ENCODE assay signal across 21 cellular contexts in the genomic region with DNA sequence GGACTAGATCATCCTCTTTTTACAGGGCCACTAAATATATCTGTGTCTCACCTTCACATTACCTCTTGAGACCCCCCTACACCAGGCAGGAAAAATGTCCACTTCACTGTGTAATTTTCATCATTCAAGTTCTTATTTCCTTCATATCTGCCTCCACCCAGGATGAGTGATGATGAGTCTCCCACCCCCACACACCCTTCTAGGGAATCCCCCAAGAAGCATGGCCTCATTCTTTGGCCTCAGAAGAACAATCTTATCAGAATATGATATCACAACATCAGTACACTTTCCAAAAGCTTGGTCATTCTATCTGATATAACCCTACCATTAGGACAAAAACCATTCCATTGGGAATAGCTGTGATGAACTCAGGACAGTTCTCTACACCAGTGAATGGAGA.
DNase-seq lines count a peak whose midpoint lies in the region; ATAC-seq and TF ChIP-seq lines count a peak whose summit lies in the region.
"Had no signal": no experiment of that assay in that cellular context is flagged by ENCODE, and none has a peak within 500 bp of the region (broad histone marks: within the 10 kb centered on the region; RNA-seq: fewer than 3 reads in every experiment).

No MANE protein-coding gene starts in this region.

- intact Hi-C loops in activated CD4-positive, alpha-beta T cell treated with anti-CD3 and anti-CD28 coated beads for 36 hours (cut with DNase I, micrococcal nuclease): no loop called here
- intact Hi-C loops in spleen (cut with DNase I; ENCODE audit: low total_unique reads): no loop called here

- H3K4me3 ChIP-seq in spleen: no peak overlapping the region
- H3K4me3 ChIP-seq: breast epithelium, lower lobe of right lung had no signal

- peaks cover 8% of the 10 kb centered on the region for H3K4me1 ChIP-seq in foreskin keratinocyte
- no peaks in the 10 kb centered on the region for H3K4me1 ChIP-seq in spleen
- H3K4me1 ChIP-seq: BE2C, breast epithelium, lower lobe of right lung had no signal

- no peaks in the 10 kb centered on the region for H3K9me3 ChIP-seq in spleen
- H3K9me3 ChIP-seq: BE2C, breast epithelium, lower lobe of right lung had no signal

- peaks cover 13% of the 10 kb centered on the region for H3K4me1 Mint-ChIP-seq in activated CD4-positive, alpha-beta T cell treated with anti-CD3 and anti-CD28 coated beads for 36 hours
- H3K4me1 Mint-ChIP-seq in activated CD4-positive, alpha-beta T cell treated with anti-CD3 and anti-CD28 coated beads, Interleukin-2, amount 10 ng/mL, durations not matched to agents 7 days and 5 days: peaks cover 9% of the 10 kb centered on the region
- H3K4me1 Mint-ChIP-seq in activated T-cell treated with anti-CD3 and anti-CD28 coated beads, Interleukin-2, amount 50 U/mL, for 72 hours (ENCODE audit: low read depth): peaks cover 17% of the 10 kb centered on the region
- H3K4me1 Mint-ChIP-seq: WTC11 had no signal

- CTCF ChIA-PET in activated CD4-positive, alpha-beta T cell treated with anti-CD3 and anti-CD28 coated beads for 36 hours (lab: Charles Lee): no interaction called here
- CTCF ChIA-PET in activated CD4-positive, alpha-beta T cell treated with anti-CD3 and anti-CD28 coated beads, Interleukin-2, amount 10 ng/mL, durations not matched to agents 7 days and 5 days (lab: Charles Lee): no interaction called here

- peak overlapping the region; percentile 44 for H3K27ac ChIP-seq in foreskin keratinocyte
- H3K27ac ChIP-seq in spleen: no peak overlapping the region
- H3K27ac ChIP-seq: breast epithelium, lower lobe of right lung had no signal

- H3K36me3 ChIP-seq in spleen: no peaks in the 10 kb centered on the region
- H3K36me3 ChIP-seq: BE2C, breast epithelium, lower lobe of right lung had no signal

- no peak overlapping the region for H3K4me3 Mint-ChIP-seq in activated CD4-positive, alpha-beta T cell treated with anti-CD3 and anti-CD28 coated beads for 36 hours
- H3K4me3 Mint-ChIP-seq in activated CD4-positive, alpha-beta T cell treated with anti-CD3 and anti-CD28 coated beads, Interleukin-2, amount 10 ng/mL, durations not matched to agents 7 days and 5 days: no peak overlapping the region
- no peak overlapping the region for H3K4me3 Mint-ChIP-seq in activated T-cell treated with anti-CD3 and anti-CD28 coated beads, Interleukin-2, amount 50 U/mL, for 72 hours
- H3K4me3 Mint-ChIP-seq: activated naive CD8-positive, alpha-beta T cell treated with anti-CD3 and anti-CD28 coated beads, Interleukin-2, amount 10 ng/mL, durations not matched to agents 7 days and 5 days; WTC11 had no signal

- ATAC-seq in activated CD4-positive, alpha-beta T cell treated with anti-CD3 and anti-CD28 coated beads for 36 hours: peak; percentile 89
- ATAC-seq in activated T-cell treated with anti-CD3 and anti-CD28 coated beads, Interleukin-2, amount 50 U/mL, for 72 hours (replicated peaks in 1 of 2): peak; percentile 69 to 76
- ATAC-seq in foreskin keratinocyte (peak; percentile 74), HG02610 (IDR thresholded peaks at IDR 0.05; ENCODE audit: unreplicated experiment) (no peak)
- ATAC-seq: lower lobe of right lung, Panc1, WTC11 had no signal

- POLR2A ChIA-PET in activated CD4-positive, alpha-beta T cell treated with anti-CD3 and anti-CD28 coated beads for 36 hours (lab: Charles Lee): no interaction called here
- POLR2A ChIA-PET in activated CD4-positive, alpha-beta T cell treated with anti-CD3 and anti-CD28 coated beads, Interleukin-2, amount 10 ng/mL, durations not matched to agents 7 days and 5 days (lab: Charles Lee): no interaction called here

- peaks cover 2% of the 10 kb centered on the region for H3K27me3 Mint-ChIP-seq in activated CD4-positive, alpha-beta T cell treated with anti-CD3 and anti-CD28 coated beads for 36 hours
- peaks cover 3% of the 10 kb centered on the region for H3K27me3 Mint-ChIP-seq in activated CD4-positive, alpha-beta T cell treated with anti-CD3 and anti-CD28 coated beads, Interleukin-2, amount 10 ng/mL, durations not matched to agents 7 days and 5 days
- H3K27me3 Mint-ChIP-seq in activated T-cell treated with anti-CD3 and anti-CD28 coated beads, Interleukin-2, amount 50 U/mL, for 72 hours (ENCODE audit: low read depth): peaks cover 18% of the 10 kb centered on the region
- H3K27me3 Mint-ChIP-seq: activated naive CD8-positive, alpha-beta T cell treated with anti-CD3 and anti-CD28 coated beads, Interleukin-2, amount 10 ng/mL, durations not matched to agents 7 days and 5 days had no signal

- peak; percentile 40 for DNase-seq in activated CD4-positive, alpha-beta T cell treated with anti-CD3 and anti-CD28 coated beads for 36 hours
- no peak for DNase-seq in activated CD4-positive, alpha-beta T cell treated with anti-CD3 and anti-CD28 coated beads, Interleukin-2, amount 10 ng/mL, durations not matched to agents 7 days and 5 days
- peak; percentile 8 for DNase-seq in EL
- peak; percentile 8 to 9 for DNase-seq in activated T-cell treated with anti-CD3 and anti-CD28 coated beads, Interleukin-2, amount 50 U/mL, for 72 hours
- DNase-seq in foreskin keratinocyte: no peak
- no peak for DNase-seq in NCI-H226
- DNase-seq in spleen: no peak
- DNase-seq: activated naive CD8-positive, alpha-beta T cell treated with anti-CD3 and anti-CD28 coated beads, Interleukin-2, amount 10 ng/mL, durations not matched to agents 7 days and 5 days; BE2C; Calu3; cortex of kidney; H7; hippocampal formation; lower lobe of right lung; NCI-H1436 treated with DMSO at 0.1 percent for 48 hours; NCI-H2171; NCI-H774 had no signal

- H3K27ac Mint-ChIP-seq in activated CD4-positive, alpha-beta T cell treated with anti-CD3 and anti-CD28 coated beads for 36 hours: no peak overlapping the region
- H3K27ac Mint-ChIP-seq in activated CD4-positive, alpha-beta T cell treated with anti-CD3 and anti-CD28 coated beads, Interleukin-2, amount 10 ng/mL, durations not matched to agents 7 days and 5 days: no peak overlapping the region
- no peak overlapping the region for H3K27ac Mint-ChIP-seq in activated T-cell treated with anti-CD3 and anti-CD28 coated beads, Interleukin-2, amount 50 U/mL, for 72 hours
- H3K27ac Mint-ChIP-seq: activated naive CD8-positive, alpha-beta T cell treated with anti-CD3 and anti-CD28 coated beads, Interleukin-2, amount 10 ng/mL, durations not matched to agents 7 days and 5 days; WTC11 had no signal

- TF ChIP-seq POLR2A in spleen (IDR thresholded peaks at IDR 0.05): no peak

- no peaks in the 10 kb centered on the region for H3K9me3 Mint-ChIP-seq in activated CD4-positive, alpha-beta T cell treated with anti-CD3 and anti-CD28 coated beads for 36 hours (ENCODE audit: low read depth)
- H3K9me3 Mint-ChIP-seq in activated CD4-positive, alpha-beta T cell treated with anti-CD3 and anti-CD28 coated beads, Interleukin-2, amount 10 ng/mL, durations not matched to agents 7 days and 5 days: no peaks in the 10 kb centered on the region
- no peaks in the 10 kb centered on the region for H3K9me3 Mint-ChIP-seq in activated T-cell treated with anti-CD3 and anti-CD28 coated beads, Interleukin-2, amount 50 U/mL, for 72 hours
- H3K9me3 Mint-ChIP-seq: activated naive CD8-positive, alpha-beta T cell treated with anti-CD3 and anti-CD28 coated beads, Interleukin-2, amount 10 ng/mL, durations not matched to agents 7 days and 5 days; WTC11 had no signal

- H3K27me3 ChIP-seq in foreskin keratinocyte (no peaks in the 10 kb centered on the region), spleen (replicated peaks in 1 of 7) (no peaks in the 10 kb centered on the region)
- H3K27me3 ChIP-seq: BE2C, breast epithelium had no signal

- TF ChIP-seq CTCF in foreskin keratinocyte (conservative IDR thresholded peaks at IDR 0.05) (no peak), spleen (IDR thresholded peaks at IDR 0.05 in 8 of 11, conservative IDR thresholded peaks at IDR 0.05 in 3 of 11) (no peak)

- no peaks in the 10 kb centered on the region for H3K36me3 Mint-ChIP-seq in activated CD4-positive, alpha-beta T cell treated with anti-CD3 and anti-CD28 coated beads for 36 hours (ENCODE audit: low read depth)
- H3K36me3 Mint-ChIP-seq in activated CD4-positive, alpha-beta T cell treated with anti-CD3 and anti-CD28 coated beads, Interleukin-2, amount 10 ng/mL, durations not matched to agents 7 days and 5 days (ENCODE audit: low read depth): no peaks in the 10 kb centered on the region
- H3K36me3 Mint-ChIP-seq in activated T-cell treated with anti-CD3 and anti-CD28 coated beads, Interleukin-2, amount 50 U/mL, for 72 hours (ENCODE audit: insufficient read depth in 2 of 2): no peaks in the 10 kb centered on the region
- H3K36me3 Mint-ChIP-seq: activated naive CD8-positive, alpha-beta T cell treated with anti-CD3 and anti-CD28 coated beads, Interleukin-2, amount 10 ng/mL, durations not matched to agents 7 days and 5 days; WTC11 had no signal

Comparison
In these comparisons a context has a peak if more than half of its experiments do, and no peak if none do; other contexts are left out.
1. DNase-seq: peak in activated CD4-positive, alpha-beta T cell treated with anti-CD3 and anti-CD28 coated beads for 36 hours (single experiment), EL (single experiment) and activated T-cell treated with anti-CD3 and anti-CD28 coated beads, Interleukin-2, amount 50 U/mL, for 72 hours (2 of 2); none in activated CD4-positive, alpha-beta T cell treated with anti-CD3 and anti-CD28 coated beads, Interleukin-2, amount 10 ng/mL, durations not matched to agents 7 days and 5 days (single experiment), foreskin keratinocyte (0 of 2), NCI-H226 (single experiment) and spleen (single experiment).